ENCODE assay signal across 12 cellular contexts in the genomic region with DNA sequence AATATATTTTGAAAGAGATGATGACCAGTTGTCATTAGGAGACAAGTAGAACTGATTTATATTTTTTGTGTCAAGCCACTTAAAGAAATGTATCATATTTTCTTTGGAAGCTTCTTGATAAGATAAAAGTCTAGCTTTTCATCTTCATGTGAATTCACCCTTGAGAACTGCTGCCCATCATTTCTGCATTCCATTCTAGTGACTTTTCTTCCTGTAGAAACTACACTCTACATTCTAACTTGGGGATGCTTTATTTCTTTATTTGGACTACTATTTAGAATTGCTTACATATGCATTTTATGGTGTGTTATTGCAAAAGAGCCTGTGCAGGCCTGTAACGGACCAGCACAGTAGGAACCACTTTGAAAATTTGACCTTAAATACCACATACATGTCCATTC.
A peak's percentile ranks its signal among the peaks of the same experiment; 100 is the strongest.
DNase-seq lines count a peak whose midpoint lies in the region; ATAC-seq and TF ChIP-seq lines count a peak whose summit lies in the region.
"Had no signal": no experiment of that assay in that cellular context is flagged by ENCODE, and none has a peak within 500 bp of the region (broad histone marks: within the 10 kb centered on the region; RNA-seq: fewer than 3 reads in every experiment).

No MANE protein-coding gene starts in this region.

- H3K27ac Mint-ChIP-seq in osteocyte (ENCODE audit: unreplicated experiment) = peak overlapping the region; percentile 80
- no peak overlapping the region for H3K27ac Mint-ChIP-seq in T-helper 17 cell
- no peak overlapping the region for H3K27ac Mint-ChIP-seq in natural killer cell treated with Interleukin-12 subunit alpha and Interleukin-12 subunit beta and Interleukin-15 and Interleukin-18, amount 100 ng/mL, for 72 hours

- peaks cover 14% of the 10 kb centered on the region for H3K36me3 Mint-ChIP-seq in osteocyte (ENCODE audit: unreplicated experiment)
- H3K36me3 Mint-ChIP-seq in T-helper 17 cell (ENCODE audit: low read depth) = no peaks in the 10 kb centered on the region
- no peaks in the 10 kb centered on the region for H3K36me3 Mint-ChIP-seq in natural killer cell treated with Interleukin-12 subunit alpha and Interleukin-12 subunit beta and Interleukin-15 and Interleukin-18, amount 100 ng/mL, for 72 hours

- H3K9me3 ChIP-seq in fibroblast of lung (ENCODE audit: control insufficient read depth, insufficient read depth, low read depth, low read length) = no peaks in the 10 kb centered on the region
- H3K9me3 ChIP-seq in T-helper 17 cell (ENCODE audit: control insufficient read depth, low read length, poor library complexity, severe bottlenecking) = no peaks in the 10 kb centered on the region

- H3K27me3 Mint-ChIP-seq in osteocyte (ENCODE audit: unreplicated experiment) (no peaks in the 10 kb centered on the region), T-helper 17 cell (no peaks in the 10 kb centered on the region)
- H3K27me3 Mint-ChIP-seq in natural killer cell treated with Interleukin-12 subunit alpha and Interleukin-12 subunit beta and Interleukin-15 and Interleukin-18, amount 100 ng/mL, for 72 hours = no peaks in the 10 kb centered on the region

- H3K4me3 ChIP-seq in fibroblast of lung (replicated peaks in 1 of 4; ENCODE audit: control extremely low read depth in 1 of 4, insufficient read depth in 1 of 4, low read depth in 3 of 4, low read length in 4 of 4) = no peak overlapping the region
- H3K4me3 ChIP-seq: cardiac muscle cell had no signal

- no peak overlapping the region for H3K9ac ChIP-seq in fibroblast of lung (ENCODE audit: insufficient read depth, low read length)

- peak; percentile 78 for DNase-seq in EL
- DNase-seq in RWPE1 (ENCODE audit: low spot score) = peak; percentile 5
- peak; percentile 62 to 78 for DNase-seq in fibroblast of lung (ENCODE audit: low read depth in 2 of 2)
- no peak for DNase-seq in osteocyte (ENCODE audit: extremely low spot score, unreplicated experiment)
- no peak for DNase-seq in T-helper 17 cell
- no peak for DNase-seq in natural killer cell treated with Interleukin-12 subunit alpha and Interleukin-12 subunit beta and Interleukin-15 and Interleukin-18, amount 100 ng/mL, for 72 hours (ENCODE audit: low spot score)
- no peak for DNase-seq in 8988T
- no peak for DNase-seq in posterior cingulate gyrus
- DNase-seq: activated T-cell treated with anti-CD3 and anti-CD28 coated beads, Interleukin-2, amount 50 U/mL, for 48 hours; MM.1S had no signal

- H3K36me3 ChIP-seq in fibroblast of lung (ENCODE audit: control insufficient read depth, insufficient read depth, low read length) = no peaks in the 10 kb centered on the region
- H3K36me3 ChIP-seq: cardiac muscle cell had no signal

- H3K27me3 ChIP-seq in fibroblast of lung (ENCODE audit: control insufficient read depth, insufficient read depth, low read length) = no peaks in the 10 kb centered on the region
- H3K27me3 ChIP-seq: cardiac muscle cell had no signal

- no peaks in the 10 kb centered on the region for H3K79me2 ChIP-seq in fibroblast of lung (ENCODE audit: control insufficient read depth, insufficient read depth, low read length)

- H4K20me1 ChIP-seq in fibroblast of lung (ENCODE audit: control insufficient read depth, extremely low read depth, insufficient read depth, low read length) = no peaks in the 10 kb centered on the region

- H3K4me2 ChIP-seq in fibroblast of lung (ENCODE audit: extremely low read depth, insufficient read depth, low read length) = no peak overlapping the region

- TF ChIP-seq CTCF in RWPE1 (conservative IDR thresholded peaks at IDR 0.05; ENCODE audit: low read depth) (no peak), fibroblast of lung (conservative IDR thresholded peaks at IDR 0.05 in 1 of 2, IDR thresholded peaks at IDR 0.05 in 1 of 2; ENCODE audit: low read depth in 1 of 2, low read length in 2 of 2) (no peak), osteocyte (IDR thresholded peaks at IDR 0.05) (no peak)

- CTCF ChIA-PET in RWPE1 (lab: Yijun Ruan, JAX) = interaction anchor here (0.8 kb wide), 1 partner anchor 609 kb away, joined by 3 read pairs; no protein-coding TSS in a partner anchor

- intact Hi-C loops in posterior cingulate gyrus (cut with DNase I) = no loop called here

- no peak overlapping the region for H2AFZ ChIP-seq in fibroblast of lung (ENCODE audit: low read length)

- peaks cover 3% of the 10 kb centered on the region for H3K9me3 Mint-ChIP-seq in osteocyte (ENCODE audit: unreplicated experiment)
- peaks cover 9% of the 10 kb centered on the region for H3K9me3 Mint-ChIP-seq in natural killer cell treated with Interleukin-12 subunit alpha and Interleukin-12 subunit beta and Interleukin-15 and Interleukin-18, amount 100 ng/mL, for 72 hours

- POLR2A ChIA-PET in RWPE1 (lab: Yijun Ruan, JAX; ENCODE audit: low non-redundant PET) = no interaction called here

- no peak overlapping the region for H3K27ac ChIP-seq in RWPE1
- H3K27ac ChIP-seq in fibroblast of lung (ENCODE audit: insufficient read depth, low read length) = no peak overlapping the region
- H3K27ac ChIP-seq: cardiac muscle cell had no signal

- H3K4me3 Mint-ChIP-seq in osteocyte (ENCODE audit: unreplicated experiment) (no peak overlapping the region), T-helper 17 cell (no peak overlapping the region)
- H3K4me3 Mint-ChIP-seq in natural killer cell treated with Interleukin-12 subunit alpha and Interleukin-12 subunit beta and Interleukin-15 and Interleukin-18, amount 100 ng/mL, for 72 hours = no peak overlapping the region

- no peaks in the 10 kb centered on the region for H3K4me1 ChIP-seq in fibroblast of lung (ENCODE audit: control insufficient read depth, extremely low read depth, insufficient read depth, low read length)

- ATAC-seq in T-helper 17 cell = no peak
- ATAC-seq in natural killer cell treated with Interleukin-12 subunit alpha and Interleukin-12 subunit beta and Interleukin-15 and Interleukin-18, amount 100 ng/mL, for 72 hours = no peak
- ATAC-seq: activated CD4-positive, CD25-positive, alpha-beta regulatory T cell treated with anti-CD3 and anti-CD28 coated beads, Interleukin-2, amount 50 U/mL, for 24 hours had no signal

- peaks cover 41% of the 10 kb centered on the region for H3K4me1 Mint-ChIP-seq in osteocyte (ENCODE audit: unreplicated experiment)
- no peaks in the 10 kb centered on the region for H3K4me1 Mint-ChIP-seq in T-helper 17 cell
- H3K4me1 Mint-ChIP-seq in natural killer cell treated with Interleukin-12 subunit alpha and Interleukin-12 subunit beta and Interleukin-15 and Interleukin-18, amount 100 ng/mL, for 72 hours (ENCODE audit: low read depth in 2 of 2) = no peaks in the 10 kb centered on the region

Comparison
In these comparisons a context has a peak if more than half of its experiments do, and no peak if none do; other contexts are left out.
1. DNase-seq: peak in EL (single experiment), RWPE1 (single experiment) and fibroblast of lung (2 of 2); none in osteocyte (single experiment), T-helper 17 cell (0 of 3), natural killer cell treated with Interleukin-12 subunit alpha and Interleukin-12 subunit beta and Interleukin-15 and Interleukin-18, amount 100 ng/mL, for 72 hours (single experiment), 8988T (single experiment) and posterior cingulate gyrus (0 of 10).